In genomic region chr13:24145231-24145630, GRCh38 we compare ENCODE assay signal across 24 cellular contexts.
"Had no signal": no experiment of that assay in that cellular context is flagged by ENCODE, and none has a peak within 500 bp of the region (broad histone marks: within the 10 kb centered on the region; RNA-seq: fewer than 3 reads in every experiment).

No MANE protein-coding gene starts in this region.

- H3K4me1 Mint-ChIP-seq: activated B cell treated with CpG ODN at 0.5 μM for 24 hours; activated CD4-positive, alpha-beta T cell treated with anti-CD3 and anti-CD28 coated beads for 36 hours; naive thymus-derived CD4-positive, alpha-beta T cell had no signal

- H3K27me3 ChIP-seq: adrenal gland, ascending aorta, heart left ventricle, left lung, thyroid gland had no signal

- DNase-seq: activated B cell treated with CpG ODN at 0.5 μM for 24 hours; activated CD4-positive, alpha-beta T cell treated with anti-CD3 and anti-CD28 coated beads for 36 hours; activated CD4-positive, alpha-beta T cell treated with anti-CD3 and anti-CD28 coated beads, Interleukin-2, amount 50 U/mL, for 4 hours; activated CD8-positive, alpha-beta memory T cell treated with anti-CD3 and anti-CD28 coated beads for 24 hours; activated CD8-positive, alpha-beta memory T cell treated with anti-CD3 and anti-CD28 coated beads, Interleukin-2, amount 50 U/mL, for 4 hours; activated naive CD4-positive, alpha-beta T cell; activated T-cell treated with anti-CD3 and anti-CD28 coated beads, Interleukin-2, amount 50 U/mL, for 4 hours; adrenal gland; heart left ventricle; kidney glomerular epithelial cell; left lung; naive thymus-derived CD4-positive, alpha-beta T cell; stimulated activated CD4-positive, alpha-beta T cell treated with anti-CD3 and anti-CD28 coated beads, Interleukin-4, amount 100 ng/mL, for 24 hours; stimulated activated naive CD4-positive, alpha-beta T cell treated with Interleukin-2 at 50 U/mL for 16 hours; T1000; thyroid gland had no signal

- H3K36me3 ChIP-seq: adrenal gland, ascending aorta, heart left ventricle, left lung, prostate gland, thyroid gland had no signal

- H3K36me3 Mint-ChIP-seq: activated naive CD8-positive, alpha-beta T cell; naive thymus-derived CD4-positive, alpha-beta T cell had no signal

- H3K9me3 Mint-ChIP-seq: activated B cell treated with CpG ODN at 0.5 μM for 24 hours; activated T-cell treated with anti-CD3 and anti-CD28 coated beads, Interleukin-2, amount 50 U/mL, for 4 hours; activated T-helper 2 cell treated with anti-CD3 and anti-CD28 coated beads, Interferon-gamma antibody, Interleukin-2, Interleukin-4, amounts not matched to agents 10 μg/mL and 5 μg/mL and 100 μg/mL, durations not matched to agents 14 hours and 24 hours and 36 hours; central memory CD8-positive, alpha-beta T cell; endodermal cell; naive thymus-derived CD4-positive, alpha-beta T cell; T-helper 1 cell treated with Interleukin-12 subunit alpha and Interleukin-12 subunit beta and Interleukin-4 antibody, amounts not matched to agents 30 μg/mL and 1 μg/mL, for 36 hours had no signal

- H3K27me3 Mint-ChIP-seq: activated naive CD8-positive, alpha-beta T cell had no signal

- H3K4me3 ChIP-seq: adrenal gland, ascending aorta, heart left ventricle, left lung, lung, prostate gland, thyroid gland had no signal

- H3K4me3 Mint-ChIP-seq: activated B cell treated with CpG ODN at 0.5 μM for 24 hours; activated CD4-positive, alpha-beta T cell treated with anti-CD3 and anti-CD28 coated beads for 36 hours; activated naive CD8-positive, alpha-beta T cell; activated T-cell treated with anti-CD3 and anti-CD28 coated beads, Interleukin-2, amount 50 U/mL, for 4 hours; central memory CD8-positive, alpha-beta T cell; endodermal cell; naive thymus-derived CD4-positive, alpha-beta T cell; T-helper 1 cell treated with Interleukin-12 subunit alpha and Interleukin-12 subunit beta and Interleukin-4 antibody, amounts not matched to agents 30 μg/mL and 1 μg/mL, for 36 hours had no signal

- H3K27ac Mint-ChIP-seq: activated B cell treated with CpG ODN at 0.5 μM for 24 hours; activated CD4-positive, alpha-beta T cell treated with anti-CD3 and anti-CD28 coated beads for 36 hours; activated naive CD8-positive, alpha-beta T cell; activated T-helper 2 cell treated with anti-CD3 and anti-CD28 coated beads, Interferon-gamma antibody, Interleukin-2, Interleukin-4, amounts not matched to agents 10 μg/mL and 5 μg/mL and 100 μg/mL, durations not matched to agents 14 hours and 24 hours and 36 hours; naive thymus-derived CD4-positive, alpha-beta T cell; T-helper 1 cell treated with Interleukin-12 subunit alpha and Interleukin-12 subunit beta and Interleukin-4 antibody, amounts not matched to agents 30 μg/mL and 1 μg/mL, for 36 hours had no signal

- H3K9me3 ChIP-seq: adrenal gland, ascending aorta, heart left ventricle, left lung, prostate gland, thyroid gland had no signal

- H3K27ac ChIP-seq: adrenal gland, ascending aorta, heart left ventricle, left lung, prostate gland, thyroid gland had no signal

- H3K4me1 ChIP-seq: ascending aorta, prostate gland had no signal
